1 cellular context compared by ENCODE assay signal in the genomic region with DNA sequence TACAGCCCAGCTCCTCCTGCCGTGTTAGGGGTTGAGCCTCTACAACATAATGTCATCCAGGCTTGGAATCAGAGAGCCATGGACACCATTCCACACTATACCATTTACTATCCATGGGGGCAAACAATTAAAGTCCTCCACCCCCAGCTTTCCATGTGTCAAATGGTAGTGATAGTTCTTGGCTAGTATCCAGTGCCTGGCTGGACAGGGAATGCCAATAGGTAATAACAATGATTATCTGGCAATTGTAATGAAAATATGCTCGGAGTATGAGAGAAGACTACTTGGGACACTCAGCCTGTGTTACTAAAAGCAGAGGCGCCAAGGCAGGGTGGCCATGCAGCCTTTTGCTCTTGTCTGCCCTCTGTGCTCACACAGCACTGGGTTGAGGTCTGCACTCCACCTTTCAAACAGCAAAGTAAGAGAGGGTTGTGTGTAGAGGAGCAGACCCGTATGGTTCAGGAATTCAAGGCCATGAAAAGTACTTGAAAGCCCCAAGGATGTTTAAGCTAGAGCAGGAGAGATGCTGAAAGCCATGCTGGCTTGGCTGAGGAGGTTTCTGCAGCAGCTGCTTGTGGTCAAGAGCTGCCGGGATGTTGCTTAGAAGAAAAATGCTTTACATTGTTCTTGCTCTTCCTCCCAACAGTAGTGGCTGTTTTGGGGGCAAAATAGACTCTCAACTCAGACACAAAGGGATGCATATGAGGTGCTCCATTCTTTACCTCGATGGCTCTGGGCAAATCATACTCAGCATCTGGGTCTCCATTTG.
TF ChIP-seq lines count a peak whose summit lies in the region.

No MANE protein-coding gene starts in this region.

TF ChIP-seq in HepG2, 621 proteins besides CTCF, POLR2A, EP300 and RAD21 (continues in another document):
- TF ChIP-seq NR2F1 (CRISPR knock-in tag; IDR thresholded peaks at IDR 0.05) (no peak), ZNF777 (CRISPR knock-in tag; IDR thresholded peaks at IDR 0.05) (no peak), ZNF124 (CRISPR knock-in tag; IDR thresholded peaks at IDR 0.05) (no peak), KLF9 (CRISPR knock-in tag; IDR thresholded peaks at IDR 0.05; ENCODE audit: low read depth) (no peak), RBFOX2 (IDR thresholded peaks at IDR 0.05; ENCODE audit: low read depth, low read length) (peak; percentile 33), ZNF672 (CRISPR knock-in tag; IDR thresholded peaks at IDR 0.05) (no peak), ZNF749 (CRISPR knock-in tag; IDR thresholded peaks at IDR 0.05; ENCODE audit: borderline replicate concordance) (0 out of 2 replicates have a peak, but pooled peaks have one; percentile 31), ZNF879 (CRISPR knock-in tag; IDR thresholded peaks at IDR 0.05) (no peak), RBM22 (optimal IDR thresholded peaks at IDR 0.05; ENCODE audit: low read length) (peak; percentile 93), HDAC6 (IDR thresholded peaks at IDR 0.05; ENCODE audit: low read depth, low read length) (no peak), ZC3H13 (CRISPR knock-in tag; IDR thresholded peaks at IDR 0.05) (0 out of 2 replicates have a peak, but pooled peaks have one; percentile 38), PHF21A (CRISPR knock-in tag; IDR thresholded peaks at IDR 0.05) (no peak), AGO1 (IDR thresholded peaks at IDR 0.05; ENCODE audit: low read depth, low read length, poor library complexity, severe bottlenecking) (no peak), ZBTB7B (CRISPR knock-in tag; IDR thresholded peaks at IDR 0.05) (no peak), ZBTB14 (CRISPR knock-in tag; IDR thresholded peaks at IDR 0.05) (no peak), POLR2G (IDR thresholded peaks at IDR 0.05; ENCODE audit: low read depth, low read length) (peak; percentile 19), ZNF615 (CRISPR knock-in tag; IDR thresholded peaks at IDR 0.05; ENCODE audit: borderline replicate concordance) (no peak), ZNF557 (CRISPR knock-in tag; IDR thresholded peaks at IDR 0.05) (no peak), ZNF709 (CRISPR knock-in tag; IDR thresholded peaks at IDR 0.05) (no peak), ZSCAN9 (CRISPR knock-in tag; IDR thresholded peaks at IDR 0.05; ENCODE audit: borderline replicate concordance) (no peak), ZBTB21 (CRISPR knock-in tag; IDR thresholded peaks at IDR 0.05) (no peak), GLI4 (CRISPR knock-in tag; IDR thresholded peaks at IDR 0.05; ENCODE audit: borderline replicate concordance) (no peak), ZNF747 (CRISPR knock-in tag; IDR thresholded peaks at IDR 0.05; ENCODE audit: borderline replicate concordance) (no peak), ZNF543 (CRISPR knock-in tag; IDR thresholded peaks at IDR 0.05) (no peak), ZSCAN21 (CRISPR knock-in tag; IDR thresholded peaks at IDR 0.05; ENCODE audit: borderline replicate concordance) (peak; percentile 55; the same call in 1 of the 2 replicates), ZBED4 (CRISPR knock-in tag; IDR thresholded peaks at IDR 0.05; ENCODE audit: borderline replicate concordance) (no peak), SSRP1 (CRISPR knock-in tag; IDR thresholded peaks at IDR 0.05) (0 out of 2 replicates have a peak, but pooled peaks have one; percentile 19), ZNF841 (CRISPR knock-in tag; IDR thresholded peaks at IDR 0.05; ENCODE audit: borderline replicate concordance) (no peak), ZBTB43 (CRISPR knock-in tag; conservative IDR thresholded peaks at IDR 0.05) (no peak), ZBTB8A (CRISPR knock-in tag; IDR thresholded peaks at IDR 0.05; ENCODE audit: borderline replicate concordance, low read depth) (no peak), RFX1 (IDR thresholded peaks at IDR 0.05) (no peak), AGO2 (optimal IDR thresholded peaks at IDR 0.05; ENCODE audit: low read depth, low read length) (peak; percentile 10), LBX2 (CRISPR knock-in tag; IDR thresholded peaks at IDR 0.05; ENCODE audit: borderline replicate concordance) (no peak), KIAA2018 (CRISPR knock-in tag; IDR thresholded peaks at IDR 0.05; ENCODE audit: borderline replicate concordance) (no peak), ZNF253 (CRISPR knock-in tag; IDR thresholded peaks at IDR 0.05; ENCODE audit: borderline replicate concordance) (no peak)
- TF ChIP-seq, protein P1, sequence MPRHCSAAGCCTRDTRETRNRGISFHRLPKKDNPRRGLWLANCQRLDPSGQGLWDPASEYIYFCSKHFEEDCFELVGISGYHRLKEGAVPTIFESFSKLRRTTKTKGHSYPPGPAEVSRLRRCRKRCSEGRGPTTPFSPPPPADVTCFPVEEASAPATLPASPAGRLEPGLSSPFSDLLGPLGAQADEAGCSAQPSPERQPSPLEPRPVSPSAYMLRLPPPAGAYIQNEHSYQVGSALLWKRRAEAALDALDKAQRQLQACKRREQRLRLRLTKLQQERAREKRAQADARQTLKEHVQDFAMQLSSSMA (CRISPR knock-in tag; IDR thresholded peaks at IDR 0.05), result no peak
- TF ChIP-seq, protein P2, sequence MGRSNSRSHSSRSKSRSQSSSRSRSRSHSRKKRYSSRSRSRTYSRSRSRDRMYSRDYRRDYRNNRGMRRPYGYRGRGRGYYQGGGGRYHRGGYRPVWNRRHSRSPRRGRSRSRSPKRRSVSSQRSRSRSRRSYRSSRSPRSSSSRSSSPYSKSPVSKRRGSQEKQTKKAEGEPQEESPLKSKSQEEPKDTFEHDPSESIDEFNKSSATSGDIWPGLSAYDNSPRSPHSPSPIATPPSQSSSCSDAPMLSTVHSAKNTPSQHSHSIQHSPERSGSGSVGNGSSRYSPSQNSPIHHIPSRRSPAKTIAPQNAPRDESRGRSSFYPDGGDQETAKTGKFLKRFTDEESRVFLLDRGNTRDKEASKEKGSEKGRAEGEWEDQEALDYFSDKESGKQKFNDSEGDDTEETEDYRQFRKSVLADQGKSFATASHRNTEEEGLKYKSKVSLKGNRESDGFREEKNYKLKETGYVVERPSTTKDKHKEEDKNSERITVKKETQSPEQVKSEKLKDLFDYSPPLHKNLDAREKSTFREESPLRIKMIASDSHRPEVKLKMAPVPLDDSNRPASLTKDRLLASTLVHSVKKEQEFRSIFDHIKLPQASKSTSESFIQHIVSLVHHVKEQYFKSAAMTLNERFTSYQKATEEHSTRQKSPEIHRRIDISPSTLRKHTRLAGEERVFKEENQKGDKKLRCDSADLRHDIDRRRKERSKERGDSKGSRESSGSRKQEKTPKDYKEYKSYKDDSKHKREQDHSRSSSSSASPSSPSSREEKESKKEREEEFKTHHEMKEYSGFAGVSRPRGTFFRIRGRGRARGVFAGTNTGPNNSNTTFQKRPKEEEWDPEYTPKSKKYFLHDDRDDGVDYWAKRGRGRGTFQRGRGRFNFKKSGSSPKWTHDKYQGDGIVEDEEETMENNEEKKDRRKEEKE (IDR thresholded peaks at IDR 0.05), result no peak
- TF ChIP-seq, protein P3, sequence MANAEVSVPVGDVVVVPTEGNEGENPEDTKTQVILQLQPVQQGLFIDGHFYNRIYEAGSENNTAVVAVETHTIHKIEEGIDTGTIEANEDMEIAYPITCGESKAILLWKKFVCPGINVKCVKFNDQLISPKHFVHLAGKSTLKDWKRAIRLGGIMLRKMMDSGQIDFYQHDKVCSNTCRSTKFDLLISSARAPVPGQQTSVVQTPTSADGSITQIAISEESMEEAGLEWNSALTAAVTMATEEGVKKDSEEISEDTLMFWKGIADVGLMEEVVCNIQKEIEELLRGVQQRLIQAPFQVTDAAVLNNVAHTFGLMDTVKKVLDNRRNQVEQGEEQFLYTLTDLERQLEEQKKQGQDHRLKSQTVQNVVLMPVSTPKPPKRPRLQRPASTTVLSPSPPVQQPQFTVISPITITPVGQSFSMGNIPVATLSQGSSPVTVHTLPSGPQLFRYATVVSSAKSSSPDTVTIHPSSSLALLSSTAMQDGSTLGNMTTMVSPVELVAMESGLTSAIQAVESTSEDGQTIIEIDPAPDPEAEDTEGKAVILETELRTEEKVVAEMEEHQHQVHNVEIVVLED (CRISPR knock-in tag; IDR thresholded peaks at IDR 0.05; ENCODE audit: borderline replicate concordance), result no peak
